1 cellular context compared by ENCODE assay signal in the genomic region with DNA sequence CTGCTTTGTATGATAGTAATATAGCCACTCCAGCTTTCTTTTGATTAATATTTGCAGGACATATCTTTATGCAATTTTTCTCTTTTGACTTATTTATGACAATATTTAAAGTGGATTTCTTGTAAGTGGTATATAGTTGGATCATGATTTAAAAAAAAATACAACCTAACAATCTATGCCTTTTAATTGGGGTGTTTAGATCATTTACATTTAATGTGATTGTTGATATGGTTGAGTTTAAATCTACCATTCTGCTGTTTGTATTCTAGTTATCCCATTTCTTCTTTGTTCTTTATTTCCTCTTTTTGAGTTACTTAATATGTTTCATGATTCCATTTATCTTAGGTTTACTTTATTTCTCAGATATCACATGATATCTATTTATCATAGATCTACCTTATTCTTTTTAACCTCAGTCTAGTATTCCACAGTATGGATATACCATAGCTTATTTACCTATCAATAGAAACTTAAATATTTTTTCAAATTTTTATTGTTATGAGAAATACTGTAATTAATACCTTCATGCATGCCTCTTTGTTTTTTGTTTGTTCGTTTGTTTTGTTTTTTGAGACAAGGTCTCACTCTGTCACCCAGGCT.
TF ChIP-seq lines count a peak whose summit lies in the region.

No MANE protein-coding gene starts in this region.

TF ChIP-seq in SK-N-SH, 30 proteins besides CTCF, POLR2A, EP300 and RAD21 (continued from another document):
- TF ChIP-seq NFIC (IDR thresholded peaks at IDR 0.05; ENCODE audit: borderline replicate concordance) (no peak), SIN3A (IDR thresholded peaks at IDR 0.05; ENCODE audit: borderline replicate concordance, low read depth, low read length) (no peak)
- TF ChIP-seq, protein P1, sequence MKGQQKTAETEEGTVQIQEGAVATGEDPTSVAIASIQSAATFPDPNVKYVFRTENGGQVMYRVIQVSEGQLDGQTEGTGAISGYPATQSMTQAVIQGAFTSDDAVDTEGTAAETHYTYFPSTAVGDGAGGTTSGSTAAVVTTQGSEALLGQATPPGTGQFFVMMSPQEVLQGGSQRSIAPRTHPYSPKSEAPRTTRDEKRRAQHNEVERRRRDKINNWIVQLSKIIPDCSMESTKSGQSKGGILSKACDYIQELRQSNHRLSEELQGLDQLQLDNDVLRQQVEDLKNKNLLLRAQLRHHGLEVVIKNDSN (IDR thresholded peaks at IDR 0.05; ENCODE audit: borderline replicate concordance, low read depth), result no peak
